In genomic region chr16:89687092-89687940, GRCh38 we compare ENCODE assay signal across 1 cellular context.
TF ChIP-seq lines count a peak whose summit lies in the region.

No MANE protein-coding gene starts in this region.

TF ChIP-seq in HepG2, 621 proteins besides CTCF, POLR2A, EP300 and RAD21 (continued from another document and continues in another):
- no peak for TF ChIP-seq ZBTB40 (IDR thresholded peaks at IDR 0.05)
- TF ChIP-seq ZBTB40 (CRISPR knock-in tag; IDR thresholded peaks at IDR 0.05) = peak; percentile 93
- TF ChIP-seq ZBTB43 (CRISPR knock-in tag; conservative IDR thresholded peaks at IDR 0.05) = peak; percentile 98
- peak; percentile 97 for TF ChIP-seq ARID4A (CRISPR knock-in tag; IDR thresholded peaks at IDR 0.05; ENCODE audit: borderline replicate concordance)
- peak; percentile 59 for TF ChIP-seq ZNF225 (CRISPR knock-in tag; IDR thresholded peaks at IDR 0.05)
- TF ChIP-seq ATF5 (CRISPR knock-in tag; IDR thresholded peaks at IDR 0.05; ENCODE audit: low read depth) = peak; percentile 99; the same call in 1 of the 2 replicates
- peak; percentile 87; the same call in 1 of the 2 replicates for TF ChIP-seq SP4 (CRISPR knock-in tag; IDR thresholded peaks at IDR 0.05)
- TF ChIP-seq ZNF18 (CRISPR knock-in tag; IDR thresholded peaks at IDR 0.05; ENCODE audit: insufficient replicate concordance) = peak; percentile 97
- no peak for TF ChIP-seq SRF (IDR thresholded peaks at IDR 0.05; ENCODE audit: low read depth, low read length)
- TF ChIP-seq FOXP1 (IDR thresholded peaks at IDR 0.05) = peak; percentile 55; the same call in 1 of the 2 replicates
- TF ChIP-seq FOXP1 (CRISPR knock-in tag; IDR thresholded peaks at IDR 0.05) = peak; percentile 81
- TF ChIP-seq ZSCAN12 (CRISPR knock-in tag; IDR thresholded peaks at IDR 0.05) = peak; percentile 98
- TF ChIP-seq POLR2AphosphoS2 (IDR thresholded peaks at IDR 0.05; ENCODE audit: low read depth, low read length) = no peak; the same call in 1 of the 2 replicates
- TF ChIP-seq SMYD3 (CRISPR knock-in tag; IDR thresholded peaks at IDR 0.05) = peak; percentile 100
- TF ChIP-seq MZF1 (CRISPR knock-in tag; IDR thresholded peaks at IDR 0.05; ENCODE audit: borderline replicate concordance) = peak; percentile 97; the same call in 1 of the 2 replicates
- peak; percentile 98 for TF ChIP-seq NFKB2 (CRISPR knock-in tag; IDR thresholded peaks at IDR 0.05; ENCODE audit: borderline replicate concordance)
- peak; percentile 98 for TF ChIP-seq SMAD9 (CRISPR knock-in tag; IDR thresholded peaks at IDR 0.05)
- TF ChIP-seq TEAD2 (CRISPR knock-in tag; IDR thresholded peaks at IDR 0.05) = peak; percentile 97
- peak; percentile 95; the same call in 1 of the 2 replicates for TF ChIP-seq MTERF4 (CRISPR knock-in tag; IDR thresholded peaks at IDR 0.05)
- peak; percentile 79 for TF ChIP-seq KMT2A (CRISPR knock-in tag; IDR thresholded peaks at IDR 0.05)
- TF ChIP-seq HNRNPK (IDR thresholded peaks at IDR 0.05; ENCODE audit: low read depth, low read length, poor library complexity, severe bottlenecking) = no peak
- TF ChIP-seq HNRNPL (IDR thresholded peaks at IDR 0.05; ENCODE audit: low read depth, low read length) = peak; percentile 94
- peak; percentile 100 for TF ChIP-seq ZNF687 (CRISPR knock-in tag; IDR thresholded peaks at IDR 0.05)
- TF ChIP-seq MLX (CRISPR knock-in tag; IDR thresholded peaks at IDR 0.05) = peak; percentile 99
- no peak for TF ChIP-seq RFXANK (CRISPR knock-in tag; IDR thresholded peaks at IDR 0.05)
- TF ChIP-seq BCLAF1 (IDR thresholded peaks at IDR 0.05) = no peak
